36 cellular contexts compared by ENCODE assay signal in genomic region chr4:19408488-19408887, GRCh38.
"Had no signal": no experiment of that assay in that cellular context is flagged by ENCODE, and none has a peak within 500 bp of the region (broad histone marks: within the 10 kb centered on the region; RNA-seq: fewer than 3 reads in every experiment).

No MANE protein-coding gene starts in this region.

- H3K9me3 ChIP-seq: MG63 had no signal

- H3K4me2 ChIP-seq: KMS-11 had no signal

- H3K27ac ChIP-seq: KMS-11 had no signal

- H3K27me3 ChIP-seq: MG63 had no signal

- DNase-seq: Karpas-422, Kasumi-1, KBM-7, KG1, MG63, MM.1S, MV-4-11, NCI-H1048, NCI-H1092, NCI-H1092 treated with DMSO at 0.1 percent for 48 hours, NCI-H1105, NCI-H1105 treated with DMSO at 0.1 percent for 48 hours, NCI-H1436, NCI-H1436 treated with DMSO at 0.1 percent for 48 hours, NCI-H1694, NCI-H1694 treated with DMSO at 0.1 percent for 48 hours, NCI-H187, NCI-H187 treated with DMSO at 0.1 percent for 48 hours, NCI-H1930, NCI-H2029, NCI-H2029 treated with DMSO at 0.1 percent for 48 hours, NCI-H2081, NCI-H2081 treated with DMSO at 0.1 percent for 48 hours, NCI-H2107, NCI-H2171, NCI-H2171 treated with DMSO at 0.1 percent for 48 hours, NCI-H2227 treated with DMSO at 0.1 percent for 48 hours, NCI-H226, NCI-H345, NCI-H446, NCI-H446 treated with DMSO at 0.1 percent for 48 hours, NCI-H510A, NCI-H510A treated with DMSO at 0.1 percent for 48 hours, NCI-H524, NCI-H524 treated with DMSO at 0.1 percent for 48 hours had no signal

- H3K36me3 ChIP-seq: MG63 had no signal

- H3K4me3 ChIP-seq: MG63 had no signal

- H3K9ac ChIP-seq: KMS-11 had no signal
